8 cellular contexts compared by ENCODE assay signal in the genomic region with DNA sequence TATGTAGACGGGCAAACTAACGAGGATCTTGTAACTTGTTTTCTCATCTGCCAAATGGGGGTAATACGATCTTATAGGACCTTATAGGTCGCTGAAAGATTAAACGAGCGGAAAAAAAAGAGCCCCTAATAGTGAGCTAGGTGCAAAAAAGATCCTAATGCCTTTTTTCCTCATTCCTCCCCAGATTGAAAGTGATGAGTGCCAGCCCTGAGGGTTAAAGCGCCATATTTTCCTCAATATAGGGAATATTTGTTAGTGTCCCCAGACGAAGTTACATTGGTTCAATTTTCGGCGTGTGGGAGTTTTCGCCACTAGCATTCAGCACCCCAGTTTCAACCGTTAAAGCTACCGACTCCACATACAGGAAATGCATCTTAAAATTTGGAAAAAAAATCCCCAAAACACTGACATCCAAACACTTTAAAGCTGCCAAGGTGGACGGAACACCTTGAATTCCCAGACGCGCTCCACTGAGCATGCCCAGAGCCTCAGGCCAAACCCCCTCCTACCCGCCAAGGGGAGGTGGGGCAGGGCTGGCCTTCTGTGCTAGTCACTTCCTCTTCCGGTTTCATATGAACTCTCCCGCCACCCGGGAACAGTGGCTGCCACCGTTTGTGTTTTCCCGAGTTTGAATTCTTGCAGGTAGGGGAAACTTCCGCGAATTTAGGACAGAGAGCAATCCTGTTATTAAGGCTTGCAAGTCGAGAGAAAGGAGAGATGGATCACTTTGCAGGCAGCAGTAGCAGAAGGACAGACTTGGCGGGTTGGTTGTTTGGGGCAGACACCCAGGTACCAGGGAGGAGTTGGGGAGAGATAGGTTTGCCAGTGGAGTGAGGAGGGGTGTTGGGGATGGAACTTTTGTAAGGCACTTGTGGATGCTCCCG. TPM values are rescaled to one million over a fixed set of nuclear protein-coding genes. Genes with fewer than 3 reads are reported as not detected.
DNase-seq lines count a peak whose midpoint lies in the region; ATAC-seq and TF ChIP-seq lines count a peak whose summit lies in the region.

A gene with protein sequence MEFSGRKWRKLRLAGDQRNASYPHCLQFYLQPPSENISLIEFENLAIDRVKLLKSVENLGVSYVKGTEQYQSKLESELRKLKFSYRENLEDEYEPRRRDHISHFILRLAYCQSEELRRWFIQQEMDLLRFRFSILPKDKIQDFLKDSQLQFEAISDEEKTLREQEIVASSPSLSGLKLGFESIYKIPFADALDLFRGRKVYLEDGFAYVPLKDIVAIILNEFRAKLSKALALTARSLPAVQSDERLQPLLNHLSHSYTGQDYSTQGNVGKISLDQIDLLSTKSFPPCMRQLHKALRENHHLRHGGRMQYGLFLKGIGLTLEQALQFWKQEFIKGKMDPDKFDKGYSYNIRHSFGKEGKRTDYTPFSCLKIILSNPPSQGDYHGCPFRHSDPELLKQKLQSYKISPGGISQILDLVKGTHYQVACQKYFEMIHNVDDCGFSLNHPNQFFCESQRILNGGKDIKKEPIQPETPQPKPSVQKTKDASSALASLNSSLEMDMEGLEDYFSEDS (plus strand): TSS at position 571 of the 884 bp plus-strand sequence. CDS start 816 bp downstream, outside the sequence.

- TF ChIP-seq CTCF in progenitor cell of endocrine pancreas (IDR thresholded peaks at IDR 0.05; ENCODE audit: unreplicated experiment), result no peak
- no peak for TF ChIP-seq CTCF in upper lobe of right lung (IDR thresholded peaks at IDR 0.05)

- H3K27me3 ChIP-seq in upper lobe of right lung, result no peaks in the 10 kb centered on the region

- no peaks in the 10 kb centered on the region for H3K9me3 Mint-ChIP-seq in progenitor cell of endocrine pancreas (ENCODE audit: low read depth)

- H3K27ac Mint-ChIP-seq in T-helper 17 cell (peak within 1 kb of the TSS; percentile 98), progenitor cell of endocrine pancreas (peak within 1 kb of the TSS; percentile 96)

- H3K27me3 Mint-ChIP-seq in T-helper 17 cell, result no peaks in the 10 kb centered on the region
- H3K27me3 Mint-ChIP-seq in progenitor cell of endocrine pancreas, result no peaks in the 10 kb centered on the region

- intact Hi-C loops in left ventricle myocardium superior (cut with micrococcal nuclease) (loop anchor here (2.0 to 10.0 kb wide), 2 partner anchors 143 to 413 kb away; a partner anchor contains a TSS), upper lobe of right lung (cut with DNase I) (no loop called here)

- H3K4me3 Mint-ChIP-seq in T-helper 17 cell (peak within 1 kb of the TSS; percentile 99), progenitor cell of endocrine pancreas (ENCODE audit: low read depth) (peak within 1 kb of the TSS; percentile 92)

- DNase-seq in NCI-H146 treated with DMSO at 0.1 percent for 48 hours (lab: John Stamatoyannopoulos, UW; ENCODE audit: unreplicated experiment) (peak; percentile 81), T-helper 17 cell (peak; percentile 67 to 74 (median 71)), amygdala (lab: John Stamatoyannopoulos, UW) (peak; percentile 12 to 90 (median 74)), left ventricle myocardium superior (peak; percentile 88), progenitor cell of endocrine pancreas (ENCODE audit: low spot score, unreplicated experiment) (peak; percentile 69), upper lobe of right lung (peak; percentile 93)

- H3K4me1 Mint-ChIP-seq in T-helper 17 cell, result peaks cover 42% of the 10 kb centered on the region
- H3K4me1 Mint-ChIP-seq in progenitor cell of endocrine pancreas (ENCODE audit: low read depth), result peaks cover 12% of the 10 kb centered on the region

- ATAC-seq in HG02870 (IDR thresholded peaks at IDR 0.05; ENCODE audit: unreplicated experiment) (peak; percentile 89), T-helper 17 cell (peak; percentile 86), left ventricle myocardium superior (peak; percentile 99), upper lobe of right lung (peak; percentile 97)

- peak within 1 kb of the TSS; percentile 34 for H3K27ac ChIP-seq in upper lobe of right lung

- peaks cover 22% of the 10 kb centered on the region for H3K36me3 Mint-ChIP-seq in T-helper 17 cell (ENCODE audit: low read depth)
- peaks cover 9% of the 10 kb centered on the region for H3K36me3 Mint-ChIP-seq in progenitor cell of endocrine pancreas (ENCODE audit: insufficient read depth)

- H3K9me3 ChIP-seq in T-helper 17 cell (ENCODE audit: control insufficient read depth, low read length, poor library complexity, severe bottlenecking), result no peaks in the 10 kb centered on the region
- H3K9me3 ChIP-seq in upper lobe of right lung, result no peaks in the 10 kb centered on the region

- peak within 1 kb of the TSS; percentile 66 for H3K4me3 ChIP-seq in upper lobe of right lung

- H3K4me1 ChIP-seq in upper lobe of right lung, result peaks cover 14% of the 10 kb centered on the region

- peak; percentile 72 for TF ChIP-seq POLR2A in GM15510 (IDR thresholded peaks at IDR 0.05; ENCODE audit: borderline replicate concordance, extremely low read depth, insufficient read length)

- H3K36me3 ChIP-seq in upper lobe of right lung, result peaks cover 18% of the 10 kb centered on the region

RNA-seq across cellular contexts. Expression of the gene that starts here (rescaled TPM):
- total RNA-seq in T-helper 17 cell (10 to 100 TPM; 13.5 to 16.6 TPM), left ventricle myocardium superior (4.2 TPM), progenitor cell of endocrine pancreas (26.2 and 27.7 TPM in 2 replicates), upper lobe of right lung (8.5 TPM)

Comparison
In these comparisons a context has a peak if more than half of its experiments do, and no peak if none do; other contexts are left out.
1. Peak in every context shown above with its lines: DNase-seq, ATAC-seq, H3K4me3 ChIP-seq and H3K27ac ChIP-seq.